In genomic region chr3:12866836-12867235, GRCh38 we compare ENCODE assay signal across 34 cellular contexts.
"Had no signal": no experiment of that assay in that cellular context is flagged by ENCODE, and none has a peak within 500 bp of the region (broad histone marks: within the 10 kb centered on the region; RNA-seq: fewer than 3 reads in every experiment).

No MANE protein-coding gene starts in this region.

- H3K4me3 ChIP-seq: MG63 had no signal

- H3K27me3 ChIP-seq: MG63 had no signal

- DNase-seq: Karpas-422, Kasumi-1, MG63, MM.1S, MV-4-11, NCI-H1048, NCI-H1092, NCI-H1092 treated with DMSO at 0.1 percent for 48 hours, NCI-H1105, NCI-H1105 treated with DMSO at 0.1 percent for 48 hours, NCI-H1417, NCI-H1417 treated with DMSO at 0.1 percent for 48 hours, NCI-H1436, NCI-H1436 treated with DMSO at 0.1 percent for 48 hours, NCI-H146, NCI-H1694, NCI-H1694 treated with DMSO at 0.1 percent for 48 hours, NCI-H187, NCI-H187 treated with DMSO at 0.1 percent for 48 hours, NCI-H1930, NCI-H2029, NCI-H2029 treated with DMSO at 0.1 percent for 48 hours, NCI-H2081, NCI-H2081 treated with DMSO at 0.1 percent for 48 hours, NCI-H2107, NCI-H2171, NCI-H2171 treated with DMSO at 0.1 percent for 48 hours, NCI-H2227 treated with DMSO at 0.1 percent for 48 hours, NCI-H226, NCI-H345, NCI-H446, NCI-H446 treated with DMSO at 0.1 percent for 48 hours, NCI-H510A, NCI-H510A treated with DMSO at 0.1 percent for 48 hours had no signal

- H3K36me3 ChIP-seq: MG63 had no signal
